20 cellular contexts compared by ENCODE assay signal in the genomic region with DNA sequence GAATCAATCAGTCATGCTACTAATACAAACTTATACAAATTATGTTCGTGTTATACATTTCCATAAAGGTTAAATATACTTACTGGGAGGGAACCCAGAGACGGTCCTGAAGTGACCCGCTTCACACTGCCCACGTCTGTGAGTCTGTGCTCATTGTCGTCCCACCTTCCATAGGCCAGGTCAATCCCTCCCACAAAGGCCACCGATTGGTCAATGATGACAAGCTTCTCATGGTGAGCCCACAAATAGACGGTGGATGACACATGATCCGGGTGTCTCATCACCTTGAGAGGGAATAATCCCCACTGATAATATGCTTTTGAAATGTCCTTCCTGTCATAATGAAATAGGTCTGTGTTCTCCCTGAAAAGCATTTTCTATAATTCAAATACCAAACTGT.
"Had no signal": no experiment of that assay in that cellular context is flagged by ENCODE, and none has a peak within 500 bp of the region (broad histone marks: within the 10 kb centered on the region; RNA-seq: fewer than 3 reads in every experiment).

No MANE protein-coding gene starts in this region.

- H3K4me3 ChIP-seq: esophagus muscularis mucosa, heart left ventricle, spleen, testis had no signal

- H3K27ac ChIP-seq: testis had no signal

- H3K9me3 Mint-ChIP-seq: activated CD4-positive, alpha-beta T cell treated with anti-CD3 and anti-CD28 coated beads, Interleukin-2, amount 10 ng/mL, durations not matched to agents 7 days and 5 days; activated naive CD4-positive, alpha-beta T cell treated with anti-CD3 and anti-CD28 coated beads, Interleukin-2, amount 50 U/mL, for 24 hours; effector memory CD8-positive, alpha-beta T cell; naive thymus-derived CD4-positive, alpha-beta T cell; type B pancreatic cell had no signal

- DNase-seq: activated CD4-positive, alpha-beta T cell treated with anti-CD3 and anti-CD28 coated beads, Interleukin-2, amount 10 ng/mL, durations not matched to agents 7 days and 5 days; activated gamma-delta T cell treated with Interleukin-2 at 50 U/mL for 16 hours; activated T-cell treated with anti-CD3 and anti-CD28 coated beads, Interleukin-2, amount 50 U/mL, for 1 hour; anterior cingulate cortex; central memory CD4-positive, alpha-beta T cell; effector memory CD8-positive, alpha-beta T cell; kidney; naive thymus-derived CD4-positive, alpha-beta T cell; retina; spleen; stimulated activated CD4-positive, alpha-beta T cell treated with anti-CD3 and anti-CD28 coated beads, Interleukin-4, amount 100 ng/mL, for 1 hour; stimulated activated naive CD4-positive, alpha-beta T cell; testis had no signal

- H3K36me3 Mint-ChIP-seq: activated naive CD4-positive, alpha-beta T cell treated with anti-CD3 and anti-CD28 coated beads, Interleukin-2, amount 50 U/mL, for 24 hours; naive thymus-derived CD4-positive, alpha-beta T cell had no signal

- H3K4me1 ChIP-seq: testis had no signal

- ATAC-seq: activated CD4-positive, CD25-positive, alpha-beta regulatory T cell treated with anti-CD3 and anti-CD28 coated beads, Interleukin-2, amount 50 U/mL, for 24 hours; effector memory CD8-positive, alpha-beta T cell; left lobe of liver; naive thymus-derived CD4-positive, alpha-beta T cell had no signal

- H3K27me3 ChIP-seq: esophagus muscularis mucosa, heart left ventricle, spleen, testis had no signal

- H3K9me3 ChIP-seq: esophagus muscularis mucosa, heart left ventricle, spleen, testis had no signal

- H3K27ac Mint-ChIP-seq: activated CD4-positive, alpha-beta T cell treated with anti-CD3 and anti-CD28 coated beads, Interleukin-2, amount 10 ng/mL, durations not matched to agents 7 days and 5 days; activated naive CD4-positive, alpha-beta T cell treated with anti-CD3 and anti-CD28 coated beads, Interleukin-2, amount 50 U/mL, for 24 hours; effector memory CD8-positive, alpha-beta T cell; naive thymus-derived CD4-positive, alpha-beta T cell; type B pancreatic cell had no signal

- H3K4me3 Mint-ChIP-seq: activated CD4-positive, alpha-beta T cell treated with anti-CD3 and anti-CD28 coated beads, Interleukin-2, amount 10 ng/mL, durations not matched to agents 7 days and 5 days; activated naive CD4-positive, alpha-beta T cell treated with anti-CD3 and anti-CD28 coated beads, Interleukin-2, amount 50 U/mL, for 24 hours; brain; effector memory CD8-positive, alpha-beta T cell; naive thymus-derived CD4-positive, alpha-beta T cell; type B pancreatic cell had no signal

- H3K4me1 Mint-ChIP-seq: brain had no signal

- H3K27me3 Mint-ChIP-seq: type B pancreatic cell had no signal
